ENCODE assay signal across 21 cellular contexts in genomic region chr19:4717966-4718701, GRCh38. TPM values are rescaled to one million over a fixed set of nuclear protein-coding genes. Genes with fewer than 3 reads are reported as not detected.
A peak's percentile ranks its signal among the peaks of the same experiment; 100 is the strongest.
DNase-seq lines count a peak whose midpoint lies in the region; ATAC-seq and TF ChIP-seq lines count a peak whose summit lies in the region.
"Had no signal": no experiment of that assay in that cellular context is flagged by ENCODE, and none has a peak within 500 bp of the region (broad histone marks: within the 10 kb centered on the region; RNA-seq: fewer than 3 reads in every experiment).

No MANE protein-coding gene starts in this region.

- no peak overlapping the region for H4K91ac ChIP-seq in mesenchymal stem cell (ENCODE audit: low read length)

- H3K9me3 Mint-ChIP-seq in MCF 10A (ENCODE audit: unreplicated experiment) = no peaks in the 10 kb centered on the region
- H3K9me3 Mint-ChIP-seq: activated T-cell treated with anti-CD3 and anti-CD28 coated beads, Interleukin-2, amount 50 U/mL, for 24 hours; nephron had no signal

- no peak overlapping the region for H4K8ac ChIP-seq in mesenchymal stem cell (ENCODE audit: low read length)

- no TSS peak for BruUV-seq in MCF 10A (replicated peaks; lab: Mats Ljungman, UMichigan)

- H3K4me1 ChIP-seq in mesenchymal stem cell (ENCODE audit: control insufficient read depth, insufficient read depth, low read depth, low read length) = peaks cover 72% of the 10 kb centered on the region

- H2AK5ac ChIP-seq in mesenchymal stem cell (ENCODE audit: low read length, severe bottlenecking) = peak overlapping the region; percentile 73

- peaks cover 34% of the 10 kb centered on the region for H3K4me1 Mint-ChIP-seq in MCF 10A (ENCODE audit: insufficient read depth, unreplicated experiment)

- no peak overlapping the region for H2AFZ ChIP-seq in mesenchymal stem cell (ENCODE audit: low read depth, low read length)

- WGBS in mesenchymal stem cell = 92% methylated on average over 15 of the region's 15 CpGs

- H3K36me3 ChIP-seq in mesenchymal stem cell (ENCODE audit: control insufficient read depth in 1 of 2, insufficient read depth in 2 of 2, low read depth in 1 of 2, low read length in 2 of 2) = peaks cover 65 to 70% of the 10 kb centered on the region in 2 experiments

- H3K4me3 ChIP-seq in mesenchymal stem cell (ENCODE audit: insufficient read depth in 1 of 2, low read depth in 1 of 2, low read length in 2 of 2) = no peak overlapping the region
- H3K4me3 ChIP-seq: body of pancreas, esophagus muscularis mucosa, gastrocnemius medialis, GM12878 had no signal

- H3K4ac ChIP-seq in mesenchymal stem cell (ENCODE audit: low read depth in 1 of 2, low read length in 2 of 2) = no peak overlapping the region

- POLR2A ChIA-PET in MCF 10A (lab: Yijun Ruan, JAX) = interaction anchor here (2.8 kb wide), 1 partner anchor 23 kb away, joined by 11 read pairs; no protein-coding TSS in a partner anchor

- no peak overlapping the region for H3K23ac ChIP-seq in mesenchymal stem cell (ENCODE audit: low read length in 2 of 2)

- no peak overlapping the region for H3K18ac ChIP-seq in mesenchymal stem cell (ENCODE audit: low read depth in 1 of 2, low read length in 2 of 2)

- ATAC-seq in Right ventricle myocardium inferior = no peak
- no peak for ATAC-seq in left cardiac atrium
- no peak for ATAC-seq in HG03432 (IDR thresholded peaks at IDR 0.05; ENCODE audit: unreplicated experiment)
- ATAC-seq in GM18867 (IDR thresholded peaks at IDR 0.05; ENCODE audit: unreplicated experiment) = no peak
- ATAC-seq in GM18861 (IDR thresholded peaks at IDR 0.05; ENCODE audit: unreplicated experiment) = no peak
- ATAC-seq: body of pancreas, gastrocnemius medialis, GM12878 had no signal

- no peak overlapping the region for H3K9ac ChIP-seq in mesenchymal stem cell (ENCODE audit: low read length)

- no peak overlapping the region for H2BK120ac ChIP-seq in mesenchymal stem cell (ENCODE audit: low read depth, low read length)

- H2BK15ac ChIP-seq in mesenchymal stem cell (ENCODE audit: low read depth, poor library complexity, severe bottlenecking) = no peak overlapping the region

- H3K27ac Mint-ChIP-seq in MCF 10A (ENCODE audit: low read depth, unreplicated experiment) = peak overlapping the region; percentile 54
- H3K27ac Mint-ChIP-seq: activated T-cell treated with anti-CD3 and anti-CD28 coated beads, Interleukin-2, amount 50 U/mL, for 24 hours had no signal

- no peaks in the 10 kb centered on the region for H3K27me3 Mint-ChIP-seq in MCF 10A (ENCODE audit: insufficient read depth, unreplicated experiment)
- H3K27me3 Mint-ChIP-seq: activated T-cell treated with anti-CD3 and anti-CD28 coated beads, Interleukin-2, amount 50 U/mL, for 24 hours had no signal

- H3K79me1 ChIP-seq in mesenchymal stem cell (replicated peaks; ENCODE audit: low read length, poor library complexity, severe bottlenecking) = peaks cover 5% of the 10 kb centered on the region

- H3K27ac ChIP-seq in mesenchymal stem cell (ENCODE audit: low read length, poor library complexity, severe bottlenecking) = peak overlapping the region; percentile 95
- H3K27ac ChIP-seq: body of pancreas, esophagus muscularis mucosa had no signal

- peak overlapping the region; percentile 16 for H3K4me2 ChIP-seq in mesenchymal stem cell (ENCODE audit: low read length, poor library complexity, severe bottlenecking)

- TF ChIP-seq CTCF in MCF 10A (IDR thresholded peaks at IDR 0.05; ENCODE audit: unreplicated experiment) = no peak

- H3K14ac ChIP-seq in mesenchymal stem cell (ENCODE audit: low read length in 2 of 2) = no peak overlapping the region

- no peaks in the 10 kb centered on the region for H3K27me3 ChIP-seq in mesenchymal stem cell (ENCODE audit: control insufficient read depth in 1 of 2, insufficient read depth in 1 of 2, low read length in 2 of 2)
- H3K27me3 ChIP-seq: body of pancreas, esophagus muscularis mucosa, gastrocnemius medialis had no signal

- intact Hi-C loops in Right ventricle myocardium inferior (cut with DNase I) (no loop called here), left cardiac atrium (cut with DNase I) (no loop called here), MCF 10A (cut with micrococcal nuclease) (no loop called here)

- peak overlapping the region; percentile 75 for H2BK5ac ChIP-seq in mesenchymal stem cell (ENCODE audit: low read depth, low read length, poor library complexity, severe bottlenecking)

- no peaks in the 10 kb centered on the region for H3K9me3 ChIP-seq in mesenchymal stem cell (ENCODE audit: control insufficient read depth, low read length)
- H3K9me3 ChIP-seq: body of pancreas, esophagus muscularis mucosa, gastrocnemius medialis had no signal

- CTCF ChIA-PET in MCF 10A (lab: Yijun Ruan, JAX) = interaction anchor here (0.6 to 1.1 kb wide), 2 partner anchors 14 to 107 kb away, joined by 3 to 5 read pairs; no protein-coding TSS in a partner anchor

- peaks cover 67% of the 10 kb centered on the region for H3K36me3 Mint-ChIP-seq in MCF 10A (ENCODE audit: insufficient read depth, unreplicated experiment)

- H2BK12ac ChIP-seq in mesenchymal stem cell (ENCODE audit: low read length in 2 of 2) = no peak overlapping the region

- no peak overlapping the region for H3K4me3 Mint-ChIP-seq in MCF 10A (ENCODE audit: unreplicated experiment)
- H3K4me3 Mint-ChIP-seq: activated T-cell treated with anti-CD3 and anti-CD28 coated beads, Interleukin-2, amount 50 U/mL, for 24 hours; nephron had no signal

- DNase-seq in Right ventricle myocardium inferior (ENCODE audit: missing footprints) = peak; percentile 34
- DNase-seq in left cardiac atrium = no peak
- no peak for DNase-seq in MCF 10A (ENCODE audit: unreplicated experiment)
- no peak for DNase-seq in mesenchymal stem cell
- DNase-seq in GDM1 (lab: John Stamatoyannopoulos, UW) = no peak
- DNase-seq: activated CD8-positive, alpha-beta memory T cell treated with anti-CD3 and anti-CD28 coated beads for 24 hours; activated T-cell treated with anti-CD3 and anti-CD28 coated beads, Interleukin-2, amount 50 U/mL, for 24 hours; body of pancreas; COR-L47; DND-41; effector memory CD4-positive, alpha-beta T cell; gastrocnemius medialis; hypothalamus; NCI-H1105 treated with DMSO at 0.1 percent for 48 hours; NCI-H82 had no signal

RNA-seq across cellular contexts. Expression of gene DPP9, which starts 5.5 kb away (rescaled TPM):
- total RNA-seq in Right ventricle myocardium inferior = 52.7 TPM
- total RNA-seq in left cardiac atrium = 10 to 100 TPM; 41.8 to 43.0 TPM
- total RNA-seq in MCF 10A (2022) = 90.6 and 100 TPM in 2 replicates
- 41.4 TPM for polyA plus RNA-seq in mesenchymal stem cell (2013, experiment 1 of 2)
- polyA plus RNA-seq in mesenchymal stem cell (2013, experiment 2 of 2) = 41.4 TPM

RNA-seq across cellular contexts. Expression of gene MYDGF, which starts 48.0 kb away (rescaled TPM):
- total RNA-seq in Right ventricle myocardium inferior = 29.8 TPM
- 10 to 100 TPM; 43.2 to 53.7 TPM for total RNA-seq in left cardiac atrium
- 188 and 231 TPM in 2 replicates for total RNA-seq in MCF 10A (2022)
- 184 TPM for polyA plus RNA-seq in mesenchymal stem cell (2013, experiment 1 of 2)
- polyA plus RNA-seq in mesenchymal stem cell (2013, experiment 2 of 2) = 188 TPM
